19 cellular contexts compared by ENCODE assay signal in the genomic region with DNA sequence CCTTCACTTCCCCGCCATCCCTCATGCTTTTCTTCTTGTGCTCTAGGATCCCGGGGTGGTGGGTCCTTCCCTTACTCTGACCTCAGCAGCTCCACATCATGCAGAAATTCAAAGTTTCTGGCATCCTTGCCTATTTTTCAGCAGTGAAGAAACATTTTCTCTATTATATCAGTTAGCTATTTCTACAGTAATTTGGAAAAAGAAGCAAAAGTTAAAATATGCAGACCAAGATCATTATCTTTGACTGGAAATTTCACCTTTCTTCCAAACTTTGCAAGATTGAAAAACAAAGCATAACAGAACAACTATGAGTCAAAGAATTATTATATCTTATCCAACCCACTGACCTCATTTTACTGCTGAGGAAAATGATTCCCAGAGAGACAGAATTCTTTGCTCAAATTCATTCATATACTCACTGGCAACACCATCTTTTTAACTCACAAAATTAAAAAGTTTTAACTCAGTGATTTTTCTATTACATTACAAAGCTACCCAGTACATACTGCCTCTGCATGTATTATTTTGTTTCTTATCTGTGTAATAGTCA. TPM values are rescaled to one million over a fixed set of nuclear protein-coding genes. Genes with fewer than 3 reads are reported as not detected.
DNase-seq lines count a peak whose midpoint lies in the region; ATAC-seq and TF ChIP-seq lines count a peak whose summit lies in the region.
"Had no signal": no experiment of that assay in that cellular context is flagged by ENCODE, and none has a peak within 500 bp of the region (broad histone marks: within the 10 kb centered on the region; RNA-seq: fewer than 3 reads in every experiment).

No MANE protein-coding gene starts in this region.

- peaks cover 0 to 7% (median 0%) of the 10 kb centered on the region in 11 donors for H3K9me3 ChIP-seq in heart right ventricle
- no peaks in the 10 kb centered on the region for H3K9me3 ChIP-seq in tibial artery
- H3K9me3 ChIP-seq: HAP-1 had no signal

- H3K4me1 ChIP-seq in heart right ventricle (peaks cover 0 to 8% (median 0%) of the 10 kb centered on the region in 9 donors), tibial artery (peaks cover 0 to 80% (median 17%) of the 10 kb centered on the region in 4 donors)
- H3K4me1 ChIP-seq: HAP-1, SJSA1 had no signal

- intact Hi-C loops in Right ventricle myocardium superior (cut with DNase I) = no loop called here
- intact Hi-C loops in heart right ventricle (cut with DNase I) = no loop called here
- intact Hi-C loops in tibial artery (cut with DNase I; ENCODE audit: low total_unique reads) = no loop called here

- H3K27ac ChIP-seq in heart right ventricle = no peak overlapping the region
- peak overlapping the region; percentile 26 to 53 for H3K27ac ChIP-seq in tibial artery
- H3K27ac ChIP-seq: PC-9, SJSA1 had no signal

- peak; percentile 65 for ATAC-seq in Right ventricle myocardium superior (ENCODE audit: poor library complexity)
- no peak for ATAC-seq in heart right ventricle

- TF ChIP-seq CTCF in heart right ventricle (IDR thresholded peaks at IDR 0.05) = no peak
- no peak for TF ChIP-seq CTCF in tibial artery (IDR thresholded peaks at IDR 0.05)

- H3K36me3 ChIP-seq in heart right ventricle (no peaks in the 10 kb centered on the region), tibial artery (no peaks in the 10 kb centered on the region)
- H3K36me3 ChIP-seq: HAP-1 had no signal

- WGBS in heart right ventricle, 2 donors = 84 to 85% methylated on average over 2 of the region's 2 CpGs

- H3K4me3 ChIP-seq in heart right ventricle = no peak overlapping the region
- H3K4me3 ChIP-seq in tibial artery = no peak overlapping the region
- H3K4me3 ChIP-seq: HAP-1, PC-9, SJSA1 had no signal

- H3K27me3 ChIP-seq in heart right ventricle = no peaks in the 10 kb centered on the region
- no peaks in the 10 kb centered on the region for H3K27me3 ChIP-seq in tibial artery
- H3K27me3 ChIP-seq: SJSA1 had no signal

- DNase-seq in Right ventricle myocardium superior (no peak), heart right ventricle (no peak), amniotic epithelial cell (ENCODE audit: low read depth) (peak; percentile 47), fibroblast of peridontal ligament (ENCODE audit: extremely low read depth) (peak; percentile 27), tibial artery (no peak), DMS153 treated with DMSO at 0.1 percent for 48 hours (lab: John Stamatoyannopoulos, UW; ENCODE audit: unreplicated experiment) (no peak), AG08395 (ENCODE audit: low spot score) (no peak), amniotic stem cell (lab: John Stamatoyannopoulos, UW) (no peak)
- DNase-seq: C1 segment of cervical spinal cord, DMS79, MM.1S, NCI-H1092 treated with DMSO at 0.1 percent for 48 hours, NCI-H146, NCI-H2029 treated with DMSO at 0.1 percent for 48 hours, NCI-H2171, NCI-H526, PC-9 had no signal

RNA-seq across cellular contexts. Expression of gene ANTXR1, which starts 40.5 kb away (rescaled TPM):
- 31.2 TPM for total RNA-seq in Right ventricle myocardium superior
- total RNA-seq in heart right ventricle = 10 to 100 TPM; 19.0 to 33.1 (median 24.1) TPM
- 10 to 100 TPM in 1 of 2 donors, 1 to 10 TPM in 1; 8.9 to 26.7 TPM for polyA plus RNA-seq in heart right ventricle

Comparison
In these comparisons a context has a peak if more than half of its experiments do, and no peak if none do; other contexts are left out.
1. DNase-seq: peak in amniotic epithelial cell (single experiment) and fibroblast of peridontal ligament (single experiment); none in Right ventricle myocardium superior (single experiment), heart right ventricle (0 of 2), tibial artery (0 of 2), DMS153 treated with DMSO at 0.1 percent for 48 hours (single experiment), AG08395 (single experiment) and amniotic stem cell (single experiment).
2. H3K27ac ChIP-seq: peak in tibial artery (2 of 2); none in heart right ventricle (0 of 10).